Comparison of ENCODE assay signal across 3 cellular contexts in the genomic region with DNA sequence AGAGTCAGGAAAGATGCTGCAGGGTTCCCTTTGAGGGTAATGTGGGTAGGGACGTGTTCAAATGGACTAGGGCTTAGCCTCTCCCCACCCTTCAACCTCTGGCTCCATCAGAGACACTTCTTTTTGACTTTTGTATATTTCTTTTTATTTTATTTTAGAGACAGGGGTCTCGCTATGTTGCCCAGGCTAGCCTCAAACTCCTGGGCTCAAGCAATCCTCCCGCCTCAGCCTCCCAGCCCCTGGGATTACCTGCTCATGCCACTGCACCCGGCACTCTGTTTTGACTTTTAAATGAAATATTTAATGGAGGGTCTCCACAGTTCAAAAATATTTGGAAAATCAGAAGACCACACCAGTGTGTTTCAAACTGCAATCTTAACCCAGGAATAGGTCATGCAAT.
A peak's percentile ranks its signal among the peaks of the same experiment; 100 is the strongest.
TF ChIP-seq lines count a peak whose summit lies in the region.

No MANE protein-coding gene starts in this region.

TF ChIP-seq in A549, 52 proteins besides CTCF, POLR2A, EP300 and RAD21:
- TF ChIP-seq NPAS2 (CRISPR knock-in tag; IDR thresholded peaks at IDR 0.05; ENCODE audit: borderline replicate concordance) (no peak), SMC3 (IDR thresholded peaks at IDR 0.05) (no peak), JUN (IDR thresholded peaks at IDR 0.05) (no peak), CHD4 (IDR thresholded peaks at IDR 0.05; ENCODE audit: borderline replicate concordance) (no peak), NFE2L2 (conservative IDR thresholded peaks at IDR 0.05; ENCODE audit: low read length) (no peak), FOXS1 (CRISPR knock-in tag; IDR thresholded peaks at IDR 0.05) (no peak), CBX2 (IDR thresholded peaks at IDR 0.05; ENCODE audit: borderline replicate concordance, low read depth) (no peak), CEBPB (IDR thresholded peaks at IDR 0.05) (no peak), ZC3H11A (IDR thresholded peaks at IDR 0.05) (no peak)
TF ChIP-seq in A549: peak in this region for 0.

TF ChIP-seq in K562, 482 proteins besides CTCF, POLR2A, EP300 and RAD21:
- TF ChIP-seq KAT8 (IDR thresholded peaks at IDR 0.05; ENCODE audit: low read depth) (no peak), ZNF507 (tag; conservative IDR thresholded peaks at IDR 0.05) (no peak), ZNF121 (CRISPR knock-in tag; conservative IDR thresholded peaks at IDR 0.05) (peak; percentile 69)

TF ChIP-seq in HepG2, 621 proteins besides CTCF, POLR2A, EP300 and RAD21:
- TF ChIP-seq, protein P1, sequence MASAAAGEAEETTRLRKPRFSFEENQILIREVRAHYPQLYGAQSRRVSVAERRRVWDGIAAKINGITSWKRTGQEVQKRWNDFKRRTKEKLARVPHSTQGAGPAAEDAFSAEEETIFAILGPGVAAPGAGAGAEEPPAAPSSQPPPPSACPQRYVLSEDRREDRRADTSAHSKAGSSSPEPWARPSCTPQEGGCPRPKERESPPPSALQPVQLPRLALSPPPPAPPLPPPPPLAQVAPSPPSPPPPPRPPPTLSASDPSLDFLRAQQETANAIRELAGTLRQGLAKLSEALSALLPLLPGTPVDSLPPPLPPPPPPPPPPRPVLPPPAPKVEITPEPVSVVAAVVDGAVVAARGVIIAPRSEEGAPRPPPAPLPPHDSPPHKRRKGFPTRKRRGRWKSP (CRISPR knock-in tag; IDR thresholded peaks at IDR 0.05) = no peak
- TF ChIP-seq NFYB (CRISPR knock-in tag; IDR thresholded peaks at IDR 0.05) (no peak), ZNF121 (CRISPR knock-in tag; IDR thresholded peaks at IDR 0.05) (peak; percentile 53; the same call in 1 of the 2 replicates)
TF ChIP-seq in HepG2: peak in this region for 1.
